ENCODE assay signal across 9 cellular contexts in the genomic region with DNA sequence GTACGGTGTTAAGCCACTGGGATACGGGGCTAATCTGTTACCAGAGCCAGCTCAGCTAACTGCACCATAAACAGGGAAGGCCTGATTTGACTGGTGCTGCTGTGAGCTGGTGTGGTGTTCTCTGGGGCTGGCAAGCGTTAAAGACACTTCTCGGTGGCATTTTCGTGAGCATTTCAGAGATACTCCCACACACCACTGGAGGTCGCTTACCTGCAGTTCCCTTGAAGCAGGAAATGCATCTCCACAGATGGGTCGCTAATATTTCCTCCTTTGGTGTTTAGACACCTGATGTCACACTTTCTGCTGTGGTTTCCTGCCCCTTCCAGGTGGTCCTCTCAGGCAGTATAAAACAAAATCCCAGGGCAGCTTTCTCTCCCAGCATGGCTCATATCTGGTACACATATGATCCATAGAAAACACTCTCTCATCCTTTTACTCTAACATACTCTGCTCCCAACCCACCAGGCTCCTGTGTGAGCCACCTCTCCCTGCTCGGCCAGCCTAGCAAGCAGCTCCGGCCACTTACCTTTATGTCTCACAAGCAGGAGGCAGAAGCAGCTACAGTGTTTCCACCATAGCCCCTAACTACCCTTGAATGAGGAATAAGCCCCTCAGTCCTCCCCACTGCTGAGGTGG.
DNase-seq lines count a peak whose midpoint lies in the region; ATAC-seq and TF ChIP-seq lines count a peak whose summit lies in the region.
"Had no signal": no experiment of that assay in that cellular context is flagged by ENCODE, and none has a peak within 500 bp of the region (broad histone marks: within the 10 kb centered on the region; RNA-seq: fewer than 3 reads in every experiment).

No MANE protein-coding gene starts in this region.

- H3K4me1 ChIP-seq in endodermal cell (ENCODE audit: control insufficient read depth, insufficient read depth, low read length) (no peaks in the 10 kb centered on the region), gastroesophageal sphincter (no peaks in the 10 kb centered on the region)
- H3K4me1 ChIP-seq: SJCRH30 had no signal

- peaks cover 23% of the 10 kb centered on the region for H3K4me1 Mint-ChIP-seq in endodermal cell

- no peak for TF ChIP-seq POLR2A in gastroesophageal sphincter (IDR thresholded peaks at IDR 0.05)

- 38 to 53% methylated on average over 6 to 9 of the region's 9 CpGs for WGBS in endodermal cell (ENCODE audit: insufficient coverage in 1 of 2, insufficient read length in 1 of 2), 2 experiments
- 74% methylated on average over 2 of the region's 9 CpGs; no CpG with 5 or more reads in 1 of the 2 donors for WGBS in gastroesophageal sphincter (ENCODE audit: low coverage in 1 of 2), 2 donors

- H3K9me3 ChIP-seq in endodermal cell (ENCODE audit: control insufficient read depth, low read length) (peaks cover 2% of the 10 kb centered on the region), gastroesophageal sphincter (no peaks in the 10 kb centered on the region)
- H3K9me3 ChIP-seq: SJCRH30 had no signal

- H3K27ac ChIP-seq in endodermal cell (ENCODE audit: low read depth, low read length) (no peak overlapping the region), gastroesophageal sphincter (no peak overlapping the region)
- H3K27ac ChIP-seq: SJCRH30 had no signal

- H3K27me3 ChIP-seq in endodermal cell (ENCODE audit: control insufficient read depth, insufficient read depth, low read length, poor library complexity, severe bottlenecking) (no peaks in the 10 kb centered on the region), gastroesophageal sphincter (peaks cover 6% of the 10 kb centered on the region)
- H3K27me3 ChIP-seq: SJCRH30 had no signal

- H3K36me3 ChIP-seq in endodermal cell (ENCODE audit: control insufficient read depth, insufficient read depth, low read length) (no peaks in the 10 kb centered on the region), gastroesophageal sphincter (no peaks in the 10 kb centered on the region)
- H3K36me3 ChIP-seq: SJCRH30 had no signal

- H3K4me3 Mint-ChIP-seq in endodermal cell: no peak overlapping the region

- no peak for TF ChIP-seq EP300 in gastroesophageal sphincter (IDR thresholded peaks at IDR 0.05)

- DNase-seq in endodermal cell (peak; percentile 89), NCI-H345 treated with DMSO at 0.1 percent for 48 hours (lab: John Stamatoyannopoulos, UW; ENCODE audit: unreplicated experiment) (no peak)
- DNase-seq in effector CD8-positive, alpha-beta T cell (lab: John Stamatoyannopoulos, UW): no peak
- no peak for DNase-seq in stimulated activated CD4-positive, alpha-beta T cell treated with anti-CD3 and anti-CD28 coated beads, Interleukin-15, amount 100 ng/mL, for 24 hours

- peaks cover 9% of the 10 kb centered on the region for H3K9me3 Mint-ChIP-seq in endodermal cell

- H3K27ac Mint-ChIP-seq in endodermal cell: no peak overlapping the region

- H3K27me3 Mint-ChIP-seq in endodermal cell (ENCODE audit: insufficient read depth): peaks cover 38% of the 10 kb centered on the region

- H3K4me3 ChIP-seq in endodermal cell (ENCODE audit: low read length): no peak overlapping the region
- H3K4me3 ChIP-seq in gastroesophageal sphincter: no peak overlapping the region
- H3K4me3 ChIP-seq: SJCRH30 had no signal

- TF ChIP-seq CTCF in endodermal cell (conservative IDR thresholded peaks at IDR 0.05): peak; percentile 91
- TF ChIP-seq CTCF in gastroesophageal sphincter (IDR thresholded peaks at IDR 0.05): no peak

- H3K9ac ChIP-seq in endodermal cell (ENCODE audit: extremely low read depth, low read length, poor library complexity, severe bottlenecking): no peak overlapping the region

- peak; percentile 100 for ATAC-seq in GM18502 (IDR thresholded peaks at IDR 0.05; ENCODE audit: poor library complexity, unreplicated experiment)
- ATAC-seq in GM21515 (IDR thresholded peaks at IDR 0.05; ENCODE audit: unreplicated experiment): peak; percentile 100
- ATAC-seq in HG03558 (IDR thresholded peaks at IDR 0.05; ENCODE audit: extremely low read depth, unreplicated experiment): peak; percentile 87
- no peak for ATAC-seq in gastroesophageal sphincter

- peaks cover 2% of the 10 kb centered on the region for H3K36me3 Mint-ChIP-seq in endodermal cell (ENCODE audit: low read depth)
